Comparison of ENCODE assay signal across 8 cellular contexts in the genomic region with DNA sequence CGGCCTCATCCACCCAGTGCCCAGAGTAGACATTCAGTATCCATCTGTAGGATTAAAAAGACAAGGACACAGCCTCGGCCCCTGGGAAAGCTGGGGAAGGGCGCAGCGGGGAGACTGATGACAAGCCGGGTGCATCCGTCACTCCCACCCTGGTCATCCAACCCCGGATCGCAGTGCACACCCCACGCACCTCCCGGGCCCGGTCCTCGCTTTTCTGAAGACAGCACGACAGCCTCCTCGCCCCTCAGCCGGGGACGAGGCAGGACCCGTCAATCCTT. TPM values are rescaled to one million over a fixed set of nuclear protein-coding genes. Genes with fewer than 3 reads are reported as not detected.
DNase-seq lines count a peak whose midpoint lies in the region; ATAC-seq and TF ChIP-seq lines count a peak whose summit lies in the region.

No MANE protein-coding gene starts in this region.

- H2BK120ac ChIP-seq in IMR-90 (ENCODE audit: low read depth, low read length), result peak overlapping the region; percentile 20

- H3K36me3 ChIP-seq in IMR-90 (ENCODE audit: control insufficient read depth, insufficient read depth, low read length), result peaks cover 4% of the 10 kb centered on the region
- H3K36me3 ChIP-seq in heart right ventricle, result peaks cover 0 to 33% (median 0%) of the 10 kb centered on the region in 9 donors
- H3K36me3 ChIP-seq in sigmoid colon, result no peaks in the 10 kb centered on the region

- peaks cover 10% of the 10 kb centered on the region; the same call in 1 of the 2 replicates for H3K4me1 ChIP-seq in IMR-90 (ENCODE audit: control insufficient read depth, insufficient read depth, low read length)
- H3K4me1 ChIP-seq in heart right ventricle, result peaks cover 0 to 74% (median 53%) of the 10 kb centered on the region in 9 donors
- peaks cover 0 to 57% (median 38%) of the 10 kb centered on the region in 4 donors for H3K4me1 ChIP-seq in sigmoid colon

- TF ChIP-seq POLR2A in IMR-90 (IDR thresholded peaks at IDR 0.05; ENCODE audit: low read depth, low read length) (no peak), sigmoid colon (IDR thresholded peaks at IDR 0.05) (no peak)

- peak overlapping the region; percentile 7; the same call in 1 of the 2 replicates for H3K18ac ChIP-seq in IMR-90 (ENCODE audit: low read depth, low read length)

- H3K4me2 ChIP-seq in IMR-90 (ENCODE audit: low read depth, low read length), result peak overlapping the region; percentile 69

- peaks cover 18% of the 10 kb centered on the region for H4K20me1 ChIP-seq in IMR-90 (ENCODE audit: insufficient read depth, low read length)

- peak overlapping the region; percentile 94 for H2AFZ ChIP-seq in IMR-90 (replicated peaks; ENCODE audit: low read length, poor library complexity)

- no peak overlapping the region for H2BK20ac ChIP-seq in IMR-90 (ENCODE audit: low read depth, low read length)

- H3K9me3 ChIP-seq in IMR-90 (ENCODE audit: control insufficient read depth, insufficient read depth, low read length) (no peaks in the 10 kb centered on the region), heart right ventricle (no peaks in the 10 kb centered on the region), sigmoid colon (no peaks in the 10 kb centered on the region)

- H3K4me3 ChIP-seq in IMR-90 (ENCODE audit: insufficient read depth, low read depth, low read length) (peak overlapping the region; percentile 68), heart right ventricle (peak overlapping the region; percentile 91 to 98 (median 94)), sigmoid colon (peak overlapping the region; percentile 67 to 94 (median 92))

- no peak for ATAC-seq in IMR-90 (ENCODE audit: low read depth)
- ATAC-seq in heart right ventricle, result peak in 6 of 8 donors; percentile 1 to 27 (median 10)

- peak overlapping the region; percentile 94 for H2AK9ac ChIP-seq in IMR-90 (replicated peaks; ENCODE audit: low read depth, low read length, poor library complexity)

- no peak for TF ChIP-seq EP300 in sigmoid colon (IDR thresholded peaks at IDR 0.05)

- H3K56ac ChIP-seq in IMR-90 (ENCODE audit: extremely low read depth, insufficient read depth, low read length), result peak overlapping the region; percentile 64; the same call in 1 of the 2 replicates

- peak overlapping the region; percentile 89 for H3K23ac ChIP-seq in IMR-90 (ENCODE audit: low read depth, low read length)

- H3K9ac ChIP-seq in IMR-90 (ENCODE audit: low read depth, low read length), result peak overlapping the region; percentile 84

- H3K27me3 ChIP-seq in IMR-90 (ENCODE audit: control insufficient read depth, insufficient read depth, low read length) (no peaks in the 10 kb centered on the region), heart right ventricle (no peaks in the 10 kb centered on the region), sigmoid colon (no peaks in the 10 kb centered on the region)

- TF ChIP-seq CTCF in IMR-90 (conservative IDR thresholded peaks at IDR 0.05; ENCODE audit: low read depth, low read length), result no peak
- no peak for TF ChIP-seq CTCF in heart right ventricle (IDR thresholded peaks at IDR 0.05)
- no peak for TF ChIP-seq CTCF in sigmoid colon (IDR thresholded peaks at IDR 0.05)

- CTCF ChIA-PET in IMR-90 (lab: Yijun Ruan, JAX), result no interaction called here

- DNase-seq in Ammon's horn (ENCODE audit: low spot score), result peak; percentile 36
- DNase-seq in IMR-90, result no peak
- DNase-seq in activated effector memory CD4-positive, alpha-beta T cell treated with Interleukin-2 at 50 U/mL for 16 hours, result peak; percentile 4
- peak in 1 of 2 donors; percentile 31 for DNase-seq in heart right ventricle
- DNase-seq in sigmoid colon, result no peak
- no peak for DNase-seq in H4 (ENCODE audit: low spot score)
- DNase-seq in DMS79 (lab: John Stamatoyannopoulos, UW), result no peak
- no peak for DNase-seq in NCI-H2196 treated with DMSO at 0.1 percent for 48 hours (lab: John Stamatoyannopoulos, UW; ENCODE audit: unreplicated experiment)

- peak overlapping the region; percentile 73 for H3K4ac ChIP-seq in IMR-90 (ENCODE audit: low read depth, low read length)

- 0% methylated on average over 3 of the region's 17 CpGs; no CpG with 5 or more reads in 1 of the 2 experiments for WGBS in IMR-90 (ENCODE audit: extremely low coverage in 2 of 2, insufficient read length in 1 of 2), 2 experiments
- WGBS in heart right ventricle, 2 donors, result 1 to 2% methylated on average over 17 of the region's 17 CpGs
- WGBS in sigmoid colon, 2 donors, result 0% methylated on average over 17 of the region's 17 CpGs

- intact Hi-C loops in IMR-90 (cut with micrococcal nuclease) (loop anchor here (2.0 kb wide), 1 partner anchor 310 kb away; no protein-coding TSS in a partner anchor), heart right ventricle (cut with DNase I) (loop anchor here in 7 of 10 donors (5.0 to 10.0 kb wide), 8 partner anchors 36 to 309 kb away; no protein-coding TSS in a partner anchor), sigmoid colon (cut with DNase I) (loop anchor here (5.0 to 10.0 kb wide), 4 partner anchors 84 to 456 kb away; a partner anchor contains a TSS)

- H4K8ac ChIP-seq in IMR-90 (ENCODE audit: low read depth in 2 of 2, low read length in 2 of 2), result peak overlapping the region in 1 of 2 experiments; percentile 50; a peak in 2 of 4 replicates

- peaks cover 8 to 43% of the 10 kb centered on the region in 2 experiments for H3K79me1 ChIP-seq in IMR-90 (ENCODE audit: low read depth in 1 of 2, low read length in 2 of 2)

- H4K5ac ChIP-seq in IMR-90 (ENCODE audit: low read depth, low read length), result peak overlapping the region; percentile 14; the same call in 1 of the 2 replicates

- H3K9me1 ChIP-seq in IMR-90 (ENCODE audit: insufficient read depth, low read length), result peaks cover 3% of the 10 kb centered on the region

- H2AK5ac ChIP-seq in IMR-90 (ENCODE audit: low read depth, low read length), result peak overlapping the region; percentile 79

- no peak overlapping the region for H2BK15ac ChIP-seq in IMR-90 (ENCODE audit: low read depth, low read length)

- H2BK5ac ChIP-seq in IMR-90 (ENCODE audit: low read depth, low read length, poor library complexity, severe bottlenecking), result peak overlapping the region; percentile 90

- H4K91ac ChIP-seq in IMR-90 (ENCODE audit: insufficient read depth, low read depth, low read length), result peak overlapping the region; percentile 42

- BruUV-seq in IMR-90 (replicated peaks; lab: Mats Ljungman, UMichigan), result no TSS peak

- H3K27ac ChIP-seq in IMR-90 (ENCODE audit: insufficient read depth, low read length), result peak overlapping the region; percentile 76
- H3K27ac ChIP-seq in heart right ventricle, result peak overlapping the region; percentile 96 to 99 (median 98)
- peak overlapping the region; percentile 95 to 98 (median 97) for H3K27ac ChIP-seq in sigmoid colon

- dilution Hi-C loops in IMR-90 (cut with HindIII; ENCODE audit: low sequenced_read_pairs, unreplicated experiment), result no loop called here

- in situ Hi-C loops in IMR-90 (cut with MboI; ENCODE audit: low sequenced_read_pairs), result loop anchor here (10.0 kb wide), 1 partner anchor 416 kb away; no protein-coding TSS in a partner anchor

- POLR2A ChIA-PET in IMR-90 (lab: Charles Lee; ENCODE audit: unreplicated experiment), result no interaction called here

- H3K14ac ChIP-seq in IMR-90 (replicated peaks; ENCODE audit: low read depth, low read length), result peak overlapping the region; percentile 80

- TF ChIP-seq RAD21 in IMR-90 (IDR thresholded peaks at IDR 0.05; ENCODE audit: low read length), result no peak

TF ChIP-seq in IMR-90, 13 proteins besides CTCF, POLR2A, EP300 and RAD21:
- TF ChIP-seq NFE2L2 (IDR thresholded peaks at IDR 0.05; ENCODE audit: low read depth, low read length) (no peak), MAFK (IDR thresholded peaks at IDR 0.05; ENCODE audit: low read depth, low read length) (no peak), MAZ (IDR thresholded peaks at IDR 0.05; ENCODE audit: borderline replicate concordance, low read depth, low read length) (no peak), BHLHE40 (IDR thresholded peaks at IDR 0.05; ENCODE audit: low read depth, low read length) (no peak), SMC3 (IDR thresholded peaks at IDR 0.05; ENCODE audit: low read depth, low read length) (no peak), RCOR1 (IDR thresholded peaks at IDR 0.05; ENCODE audit: insufficient replicate concordance, low read length) (no peak), CHD1 (IDR thresholded peaks at IDR 0.05; ENCODE audit: low read depth, low read length) (no peak), RFX5 (IDR thresholded peaks at IDR 0.05; ENCODE audit: low read depth, low read length) (no peak), CEBPB (IDR thresholded peaks at IDR 0.05; ENCODE audit: low read depth, low read length) (no peak), MXI1 (IDR thresholded peaks at IDR 0.05; ENCODE audit: borderline replicate concordance, low read depth, low read length) (no peak), FOS (IDR thresholded peaks at IDR 0.05; ENCODE audit: low read depth, low read length) (no peak)
- TF ChIP-seq, protein P1, sequence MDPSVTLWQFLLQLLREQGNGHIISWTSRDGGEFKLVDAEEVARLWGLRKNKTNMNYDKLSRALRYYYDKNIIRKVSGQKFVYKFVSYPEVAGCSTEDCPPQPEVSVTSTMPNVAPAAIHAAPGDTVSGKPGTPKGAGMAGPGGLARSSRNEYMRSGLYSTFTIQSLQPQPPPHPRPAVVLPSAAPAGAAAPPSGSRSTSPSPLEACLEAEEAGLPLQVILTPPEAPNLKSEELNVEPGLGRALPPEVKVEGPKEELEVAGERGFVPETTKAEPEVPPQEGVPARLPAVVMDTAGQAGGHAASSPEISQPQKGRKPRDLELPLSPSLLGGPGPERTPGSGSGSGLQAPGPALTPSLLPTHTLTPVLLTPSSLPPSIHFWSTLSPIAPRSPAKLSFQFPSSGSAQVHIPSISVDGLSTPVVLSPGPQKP (IDR thresholded peaks at IDR 0.05; ENCODE audit: borderline replicate concordance, low read depth, low read length), result no peak
- TF ChIP-seq, protein P2, sequence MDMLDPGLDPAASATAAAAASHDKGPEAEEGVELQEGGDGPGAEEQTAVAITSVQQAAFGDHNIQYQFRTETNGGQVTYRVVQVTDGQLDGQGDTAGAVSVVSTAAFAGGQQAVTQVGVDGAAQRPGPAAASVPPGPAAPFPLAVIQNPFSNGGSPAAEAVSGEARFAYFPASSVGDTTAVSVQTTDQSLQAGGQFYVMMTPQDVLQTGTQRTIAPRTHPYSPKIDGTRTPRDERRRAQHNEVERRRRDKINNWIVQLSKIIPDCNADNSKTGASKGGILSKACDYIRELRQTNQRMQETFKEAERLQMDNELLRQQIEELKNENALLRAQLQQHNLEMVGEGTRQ (IDR thresholded peaks at IDR 0.05; ENCODE audit: low read depth, low read length), result no peak

RNA-seq across cellular contexts. Expression of a gene that starts 1.1 kb away (rescaled TPM):
- 5.9 and 8.9 TPM in 2 replicates for total RNA-seq in IMR-90 (2012; rRNA removed)
- polyA plus RNA-seq in IMR-90 (2012; rRNA removed), result 16.6 and 18.7 TPM in 2 replicates
- 6.0 and 7.2 TPM in 2 replicates for polyA plus RNA-seq in IMR-90 (2012; cell fraction: cytosol; rRNA removed)
- 11.2 and 40.5 TPM in 2 replicates for polyA plus RNA-seq in IMR-90 (2012; cell fraction: nucleus; rRNA removed; ENCODE audit: low replicate concordance)
- total RNA-seq in heart right ventricle, result 10 to 100 TPM; 28.1 to 48.4 (median 39.0) TPM
- 10 to 100 TPM; 16.1 to 17.1 TPM for polyA plus RNA-seq in heart right ventricle
- total RNA-seq in sigmoid colon, result 10 to 100 TPM; 16.4 to 36.3 (median 19.4) TPM
- polyA plus RNA-seq in sigmoid colon, result 10 to 100 TPM in 1 of 3 donors, 1 to 10 TPM in 2; 6.9 to 19.3 (median 7.2) TPM
- total RNA-seq in H4 (2014; rRNA removed; shearing (Covaris generic)), result 3.7 and 5.0 TPM in 2 replicates

Comparison
In these comparisons a context has a peak if more than half of its experiments do, and no peak if none do; other contexts are left out.
1. DNase-seq: peak in Ammon's horn (single experiment) and activated effector memory CD4-positive, alpha-beta T cell treated with Interleukin-2 at 50 U/mL for 16 hours (single experiment); none in IMR-90 (single experiment), sigmoid colon (single experiment), H4 (single experiment), DMS79 (single experiment) and NCI-H2196 treated with DMSO at 0.1 percent for 48 hours (single experiment).
2. Peak in every context shown above with its lines, with median percentiles within 50 percentile points of each other: H3K27ac ChIP-seq and H3K4me3 ChIP-seq.